Comparison of ENCODE assay signal across 2 cellular contexts in the genomic region with DNA sequence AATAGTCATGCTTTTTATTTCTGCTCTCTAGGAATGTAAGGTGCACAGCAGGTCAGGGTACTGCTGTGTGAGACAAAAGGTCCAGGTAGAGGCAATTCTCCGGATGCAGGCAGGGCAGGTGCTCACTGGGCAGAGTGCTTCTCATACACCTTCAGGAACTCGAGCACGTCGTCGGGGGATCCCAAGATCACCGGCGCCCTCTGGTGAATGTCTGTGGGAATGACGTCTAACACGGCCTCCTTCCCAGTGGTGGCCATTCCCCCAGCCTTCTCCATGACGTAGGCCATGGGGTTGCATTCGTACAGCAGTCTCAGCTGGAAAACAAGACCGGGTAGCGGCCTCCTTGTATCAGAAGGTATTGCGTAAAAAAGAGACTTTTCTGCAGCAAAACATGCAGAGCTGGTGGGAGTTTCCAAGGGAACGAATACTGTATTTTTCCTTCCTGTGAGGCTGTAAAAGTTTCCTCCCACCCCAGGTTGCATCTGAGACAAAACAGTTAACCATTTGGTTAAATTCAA.
TF ChIP-seq lines count a peak whose summit lies in the region.

No MANE protein-coding gene starts in this region.

TF ChIP-seq in HEK293T, 16 proteins besides CTCF, POLR2A, EP300 and RAD21:
- TF ChIP-seq BHLHE40 (IDR thresholded peaks at IDR 0.05; ENCODE audit: borderline replicate concordance) (no peak), SP1 (IDR thresholded peaks at IDR 0.05) (no peak), LEF1 (IDR thresholded peaks at IDR 0.05; ENCODE audit: borderline replicate concordance) (no peak), NFRKB (IDR thresholded peaks at IDR 0.05) (no peak), L3MBTL2 (conservative IDR thresholded peaks at IDR 0.05) (no peak), FOXK2 (IDR thresholded peaks at IDR 0.05) (no peak), ELF4 (IDR thresholded peaks at IDR 0.05) (no peak), ARNT (IDR thresholded peaks at IDR 0.05) (no peak), HDGF (IDR thresholded peaks at IDR 0.05; ENCODE audit: borderline replicate concordance) (no peak), TARDBP (IDR thresholded peaks at IDR 0.05) (no peak), FOXM1 (IDR thresholded peaks at IDR 0.05; ENCODE audit: borderline replicate concordance) (no peak), FOXA1 (IDR thresholded peaks at IDR 0.05) (no peak), SUZ12 (IDR thresholded peaks at IDR 0.05) (no peak), CTBP1 (IDR thresholded peaks at IDR 0.05; ENCODE audit: borderline replicate concordance) (no peak), ZNF384 (IDR thresholded peaks at IDR 0.05) (no peak)
- TF ChIP-seq, protein P1, sequence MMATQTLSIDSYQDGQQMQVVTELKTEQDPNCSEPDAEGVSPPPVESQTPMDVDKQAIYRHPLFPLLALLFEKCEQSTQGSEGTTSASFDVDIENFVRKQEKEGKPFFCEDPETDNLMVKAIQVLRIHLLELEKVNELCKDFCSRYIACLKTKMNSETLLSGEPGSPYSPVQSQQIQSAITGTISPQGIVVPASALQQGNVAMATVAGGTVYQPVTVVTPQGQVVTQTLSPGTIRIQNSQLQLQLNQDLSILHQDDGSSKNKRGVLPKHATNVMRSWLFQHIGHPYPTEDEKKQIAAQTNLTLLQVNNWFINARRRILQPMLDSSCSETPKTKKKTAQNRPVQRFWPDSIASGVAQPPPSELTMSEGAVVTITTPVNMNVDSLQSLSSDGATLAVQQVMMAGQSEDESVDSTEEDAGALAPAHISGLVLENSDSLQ (IDR thresholded peaks at IDR 0.05), result no peak

TF ChIP-seq in H1, 55 proteins besides CTCF, POLR2A, EP300 and RAD21:
- TF ChIP-seq, protein P2, sequence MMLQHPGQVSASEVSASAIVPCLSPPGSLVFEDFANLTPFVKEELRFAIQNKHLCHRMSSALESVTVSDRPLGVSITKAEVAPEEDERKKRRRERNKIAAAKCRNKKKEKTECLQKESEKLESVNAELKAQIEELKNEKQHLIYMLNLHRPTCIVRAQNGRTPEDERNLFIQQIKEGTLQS (IDR thresholded peaks at IDR 0.05; ENCODE audit: insufficient read depth, low read depth, low read length), result no peak
- peak; percentile 91 for TF ChIP-seq CREB1 (IDR thresholded peaks at IDR 0.05)
- no peak for TF ChIP-seq HDAC2 (IDR thresholded peaks at IDR 0.05; ENCODE audit: borderline replicate concordance in 1 of 2, low read depth in 2 of 2, low read length in 2 of 2)
- TF ChIP-seq CBX5 (IDR thresholded peaks at IDR 0.05; ENCODE audit: low read depth, low read length), result no peak
- TF ChIP-seq SP1 (IDR thresholded peaks at IDR 0.05; ENCODE audit: low read depth, low read length), result no peak
- no peak for TF ChIP-seq SAP30 (IDR thresholded peaks at IDR 0.05; ENCODE audit: insufficient read depth, insufficient replicate concordance, low read length)
- no peak for TF ChIP-seq CTBP2 (IDR thresholded peaks at IDR 0.05; ENCODE audit: borderline replicate concordance, insufficient read depth, insufficient read length, low read length)
- TF ChIP-seq, protein P3, sequence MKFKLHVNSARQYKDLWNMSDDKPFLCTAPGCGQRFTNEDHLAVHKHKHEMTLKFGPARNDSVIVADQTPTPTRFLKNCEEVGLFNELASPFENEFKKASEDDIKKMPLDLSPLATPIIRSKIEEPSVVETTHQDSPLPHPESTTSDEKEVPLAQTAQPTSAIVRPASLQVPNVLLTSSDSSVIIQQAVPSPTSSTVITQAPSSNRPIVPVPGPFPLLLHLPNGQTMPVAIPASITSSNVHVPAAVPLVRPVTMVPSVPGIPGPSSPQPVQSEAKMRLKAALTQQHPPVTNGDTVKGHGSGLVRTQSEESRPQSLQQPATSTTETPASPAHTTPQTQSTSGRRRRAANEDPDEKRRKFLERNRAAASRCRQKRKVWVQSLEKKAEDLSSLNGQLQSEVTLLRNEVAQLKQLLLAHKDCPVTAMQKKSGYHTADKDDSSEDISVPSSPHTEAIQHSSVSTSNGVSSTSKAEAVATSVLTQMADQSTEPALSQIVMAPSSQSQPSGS (IDR thresholded peaks at IDR 0.05; ENCODE audit: low read length), result peak; percentile 78; the same call in 1 of the 2 replicates
- no peak for TF ChIP-seq NRF1 (IDR thresholded peaks at IDR 0.05; ENCODE audit: low read depth, low read length)
- no peak for TF ChIP-seq POLR2AphosphoS5 (IDR thresholded peaks at IDR 0.05; ENCODE audit: low read depth, low read length)
- TF ChIP-seq, protein P4, sequence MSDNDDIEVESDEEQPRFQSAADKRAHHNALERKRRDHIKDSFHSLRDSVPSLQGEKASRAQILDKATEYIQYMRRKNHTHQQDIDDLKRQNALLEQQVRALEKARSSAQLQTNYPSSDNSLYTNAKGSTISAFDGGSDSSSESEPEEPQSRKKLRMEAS (IDR thresholded peaks at IDR 0.05), result peak; percentile 77
- no peak for TF ChIP-seq RNF2 (IDR thresholded peaks at IDR 0.05; ENCODE audit: borderline replicate concordance, low read depth, low read length, missing control alignments, poor library complexity, severe bottlenecking)
- TF ChIP-seq HDAC6 (IDR thresholded peaks at IDR 0.05; ENCODE audit: low read depth, low read length), result no peak
- 0 out of 4 replicates have a peak, but pooled peaks of 1 of the 2 experiments have one; percentile 42 for TF ChIP-seq SIN3A (conservative IDR thresholded peaks at IDR 0.05 in 1 of 2, IDR thresholded peaks at IDR 0.05 in 1 of 2; ENCODE audit: low read depth in 1 of 2, low read length in 2 of 2)
- no peak for TF ChIP-seq POU5F1 (IDR thresholded peaks at IDR 0.05; ENCODE audit: low read depth, low read length)
- no peak for TF ChIP-seq MAFK (IDR thresholded peaks at IDR 0.05; ENCODE audit: low read depth, low read length)
- peak; percentile 63 for TF ChIP-seq TEAD4 (IDR thresholded peaks at IDR 0.05; ENCODE audit: low read depth, low read length)
- no peak for TF ChIP-seq TAF1 (IDR thresholded peaks at IDR 0.05; ENCODE audit: low read depth, low read length)
- TF ChIP-seq SP2 (IDR thresholded peaks at IDR 0.05; ENCODE audit: low read length), result no peak
- TF ChIP-seq KDM5A (IDR thresholded peaks at IDR 0.05; ENCODE audit: low read length), result no peak
- TF ChIP-seq CEBPB (IDR thresholded peaks at IDR 0.05; ENCODE audit: low read depth, low read length), result peak; percentile 62; the same call in 1 of the 2 replicates
- no peak for TF ChIP-seq BRCA1 (IDR thresholded peaks at IDR 0.05; ENCODE audit: low read depth, low read length)
- TF ChIP-seq GTF2F1 (IDR thresholded peaks at IDR 0.05; ENCODE audit: borderline replicate concordance, low read depth, low read length), result no peak
- TF ChIP-seq, protein P5, sequence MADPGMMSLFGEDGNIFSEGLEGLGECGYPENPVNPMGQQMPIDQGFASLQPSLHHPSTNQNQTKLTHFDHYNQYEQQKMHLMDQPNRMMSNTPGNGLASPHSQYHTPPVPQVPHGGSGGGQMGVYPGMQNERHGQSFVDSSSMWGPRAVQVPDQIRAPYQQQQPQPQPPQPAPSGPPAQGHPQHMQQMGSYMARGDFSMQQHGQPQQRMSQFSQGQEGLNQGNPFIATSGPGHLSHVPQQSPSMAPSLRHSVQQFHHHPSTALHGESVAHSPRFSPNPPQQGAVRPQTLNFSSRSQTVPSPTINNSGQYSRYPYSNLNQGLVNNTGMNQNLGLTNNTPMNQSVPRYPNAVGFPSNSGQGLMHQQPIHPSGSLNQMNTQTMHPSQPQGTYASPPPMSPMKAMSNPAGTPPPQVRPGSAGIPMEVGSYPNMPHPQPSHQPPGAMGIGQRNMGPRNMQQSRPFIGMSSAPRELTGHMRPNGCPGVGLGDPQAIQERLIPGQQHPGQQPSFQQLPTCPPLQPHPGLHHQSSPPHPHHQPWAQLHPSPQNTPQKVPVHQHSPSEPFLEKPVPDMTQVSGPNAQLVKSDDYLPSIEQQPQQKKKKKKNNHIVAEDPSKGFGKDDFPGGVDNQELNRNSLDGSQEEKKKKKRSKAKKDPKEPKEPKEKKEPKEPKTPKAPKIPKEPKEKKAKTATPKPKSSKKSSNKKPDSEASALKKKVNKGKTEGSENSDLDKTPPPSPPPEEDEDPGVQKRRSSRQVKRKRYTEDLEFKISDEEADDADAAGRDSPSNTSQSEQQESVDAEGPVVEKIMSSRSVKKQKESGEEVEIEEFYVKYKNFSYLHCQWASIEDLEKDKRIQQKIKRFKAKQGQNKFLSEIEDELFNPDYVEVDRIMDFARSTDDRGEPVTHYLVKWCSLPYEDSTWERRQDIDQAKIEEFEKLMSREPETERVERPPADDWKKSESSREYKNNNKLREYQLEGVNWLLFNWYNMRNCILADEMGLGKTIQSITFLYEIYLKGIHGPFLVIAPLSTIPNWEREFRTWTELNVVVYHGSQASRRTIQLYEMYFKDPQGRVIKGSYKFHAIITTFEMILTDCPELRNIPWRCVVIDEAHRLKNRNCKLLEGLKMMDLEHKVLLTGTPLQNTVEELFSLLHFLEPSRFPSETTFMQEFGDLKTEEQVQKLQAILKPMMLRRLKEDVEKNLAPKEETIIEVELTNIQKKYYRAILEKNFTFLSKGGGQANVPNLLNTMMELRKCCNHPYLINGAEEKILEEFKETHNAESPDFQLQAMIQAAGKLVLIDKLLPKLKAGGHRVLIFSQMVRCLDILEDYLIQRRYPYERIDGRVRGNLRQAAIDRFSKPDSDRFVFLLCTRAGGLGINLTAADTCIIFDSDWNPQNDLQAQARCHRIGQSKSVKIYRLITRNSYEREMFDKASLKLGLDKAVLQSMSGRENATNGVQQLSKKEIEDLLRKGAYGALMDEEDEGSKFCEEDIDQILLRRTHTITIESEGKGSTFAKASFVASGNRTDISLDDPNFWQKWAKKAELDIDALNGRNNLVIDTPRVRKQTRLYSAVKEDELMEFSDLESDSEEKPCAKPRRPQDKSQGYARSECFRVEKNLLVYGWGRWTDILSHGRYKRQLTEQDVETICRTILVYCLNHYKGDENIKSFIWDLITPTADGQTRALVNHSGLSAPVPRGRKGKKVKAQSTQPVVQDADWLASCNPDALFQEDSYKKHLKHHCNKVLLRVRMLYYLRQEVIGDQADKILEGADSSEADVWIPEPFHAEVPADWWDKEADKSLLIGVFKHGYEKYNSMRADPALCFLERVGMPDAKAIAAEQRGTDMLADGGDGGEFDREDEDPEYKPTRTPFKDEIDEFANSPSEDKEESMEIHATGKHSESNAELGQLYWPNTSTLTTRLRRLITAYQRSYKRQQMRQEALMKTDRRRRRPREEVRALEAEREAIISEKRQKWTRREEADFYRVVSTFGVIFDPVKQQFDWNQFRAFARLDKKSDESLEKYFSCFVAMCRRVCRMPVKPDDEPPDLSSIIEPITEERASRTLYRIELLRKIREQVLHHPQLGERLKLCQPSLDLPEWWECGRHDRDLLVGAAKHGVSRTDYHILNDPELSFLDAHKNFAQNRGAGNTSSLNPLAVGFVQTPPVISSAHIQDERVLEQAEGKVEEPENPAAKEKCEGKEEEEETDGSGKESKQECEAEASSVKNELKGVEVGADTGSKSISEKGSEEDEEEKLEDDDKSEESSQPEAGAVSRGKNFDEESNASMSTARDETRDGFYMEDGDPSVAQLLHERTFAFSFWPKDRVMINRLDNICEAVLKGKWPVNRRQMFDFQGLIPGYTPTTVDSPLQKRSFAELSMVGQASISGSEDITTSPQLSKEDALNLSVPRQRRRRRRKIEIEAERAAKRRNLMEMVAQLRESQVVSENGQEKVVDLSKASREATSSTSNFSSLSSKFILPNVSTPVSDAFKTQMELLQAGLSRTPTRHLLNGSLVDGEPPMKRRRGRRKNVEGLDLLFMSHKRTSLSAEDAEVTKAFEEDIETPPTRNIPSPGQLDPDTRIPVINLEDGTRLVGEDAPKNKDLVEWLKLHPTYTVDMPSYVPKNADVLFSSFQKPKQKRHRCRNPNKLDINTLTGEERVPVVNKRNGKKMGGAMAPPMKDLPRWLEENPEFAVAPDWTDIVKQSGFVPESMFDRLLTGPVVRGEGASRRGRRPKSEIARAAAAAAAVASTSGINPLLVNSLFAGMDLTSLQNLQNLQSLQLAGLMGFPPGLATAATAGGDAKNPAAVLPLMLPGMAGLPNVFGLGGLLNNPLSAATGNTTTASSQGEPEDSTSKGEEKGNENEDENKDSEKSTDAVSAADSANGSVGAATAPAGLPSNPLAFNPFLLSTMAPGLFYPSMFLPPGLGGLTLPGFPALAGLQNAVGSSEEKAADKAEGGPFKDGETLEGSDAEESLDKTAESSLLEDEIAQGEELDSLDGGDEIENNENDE (IDR thresholded peaks at IDR 0.05; ENCODE audit: insufficient replicate concordance, low read length), result no peak
- TF ChIP-seq, protein P6, sequence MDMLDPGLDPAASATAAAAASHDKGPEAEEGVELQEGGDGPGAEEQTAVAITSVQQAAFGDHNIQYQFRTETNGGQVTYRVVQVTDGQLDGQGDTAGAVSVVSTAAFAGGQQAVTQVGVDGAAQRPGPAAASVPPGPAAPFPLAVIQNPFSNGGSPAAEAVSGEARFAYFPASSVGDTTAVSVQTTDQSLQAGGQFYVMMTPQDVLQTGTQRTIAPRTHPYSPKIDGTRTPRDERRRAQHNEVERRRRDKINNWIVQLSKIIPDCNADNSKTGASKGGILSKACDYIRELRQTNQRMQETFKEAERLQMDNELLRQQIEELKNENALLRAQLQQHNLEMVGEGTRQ (IDR thresholded peaks at IDR 0.05; ENCODE audit: low read length), result no peak
- no peak for TF ChIP-seq EGR1 (IDR thresholded peaks at IDR 0.05; ENCODE audit: borderline replicate concordance, low read depth, low read length)
- TF ChIP-seq JUND (IDR thresholded peaks at IDR 0.05; ENCODE audit: low read length), result 0 out of 2 replicates have a peak, but pooled peaks have one; percentile 25
- no peak for TF ChIP-seq SP4 (IDR thresholded peaks at IDR 0.05; ENCODE audit: low read length)
- TF ChIP-seq FOSL1 (IDR thresholded peaks at IDR 0.05; ENCODE audit: insufficient read depth, low read depth, low read length), result no peak
- no peak for TF ChIP-seq CHD2 (IDR thresholded peaks at IDR 0.05; ENCODE audit: low read length)
- TF ChIP-seq SRF (IDR thresholded peaks at IDR 0.05; ENCODE audit: low read depth, low read length), result no peak
- TF ChIP-seq YY1 (IDR thresholded peaks at IDR 0.05; ENCODE audit: low read depth, low read length), result peak; percentile 72; the same call in 1 of the 2 replicates
- TF ChIP-seq TCF12 (IDR thresholded peaks at IDR 0.05; ENCODE audit: low read depth, low read length), result peak; percentile 57; the same call in 1 of the 2 replicates
- no peak for TF ChIP-seq CHD1 (IDR thresholded peaks at IDR 0.05; ENCODE audit: low read depth, low read length)
- no peak for TF ChIP-seq TAF7 (optimal IDR thresholded peaks at IDR 0.05; ENCODE audit: borderline replicate concordance, low read depth, low read length)
- no peak for TF ChIP-seq CBX8 (IDR thresholded peaks at IDR 0.05; ENCODE audit: borderline replicate concordance, low read depth, low read length)
- no peak for TF ChIP-seq JUN (IDR thresholded peaks at IDR 0.05; ENCODE audit: low read depth, low read length)
- no peak for TF ChIP-seq NANOG (IDR thresholded peaks at IDR 0.05; ENCODE audit: insufficient read depth, low read depth, low read length, poor library complexity, severe bottlenecking)
- TF ChIP-seq SUZ12 (IDR thresholded peaks at IDR 0.05; ENCODE audit: low read length), result no peak
- no peak for TF ChIP-seq ZNF274 (IDR thresholded peaks at IDR 0.05; ENCODE audit: borderline replicate concordance, extremely low read depth, low read length)
- no peak for TF ChIP-seq RBBP5 (IDR thresholded peaks at IDR 0.05; ENCODE audit: borderline replicate concordance, low read depth, low read length)
- no peak for TF ChIP-seq BACH1 (IDR thresholded peaks at IDR 0.05; ENCODE audit: low read length)
- TF ChIP-seq RXRA (IDR thresholded peaks at IDR 0.05; ENCODE audit: insufficient read depth, low read depth, low read length), result 0 out of 2 replicates have a peak, but pooled peaks have one; percentile 56
